27 cellular contexts compared by ENCODE assay signal in genomic region chr11:45053736-45054446, GRCh38.
"Had no signal": no experiment of that assay in that cellular context is flagged by ENCODE, and none has a peak within 500 bp of the region (broad histone marks: within the 10 kb centered on the region; RNA-seq: fewer than 3 reads in every experiment).

No MANE protein-coding gene starts in this region.

- H3K9me3 ChIP-seq: breast epithelium, esophagus muscularis mucosa, prostate gland, spleen, thyroid gland had no signal

- H3K27me3 Mint-ChIP-seq: activated CD4-positive, alpha-beta T cell treated with anti-CD3 and anti-CD28 coated beads for 36 hours; activated naive CD8-positive, alpha-beta T cell treated with anti-CD3 and anti-CD28 coated beads for 36 hours; activated T-cell treated with anti-CD3 and anti-CD28 coated beads, Interleukin-2, amount 50 U/mL, for 24 hours; stimulated activated naive CD8-positive, alpha-beta T cell treated with anti-CD3 and anti-CD28 coated beads, Interleukin-15, Interleukin-2, amounts not matched to agents 100 ng/mL and 50 ng/mL, for 24 hours had no signal

- DNase-seq: activated CD4-positive, alpha-beta T cell treated with anti-CD3 and anti-CD28 coated beads for 36 hours; activated CD4-positive, alpha-beta T cell treated with anti-CD3 and anti-CD28 coated beads, Interleukin-2, amount 50 U/mL, for 4 hours; activated CD8-positive, alpha-beta memory T cell treated with anti-CD3 and anti-CD28 coated beads for 24 hours; activated CD8-positive, alpha-beta memory T cell treated with anti-CD3 and anti-CD28 coated beads, Interleukin-2, amount 50 U/mL, for 4 hours; activated naive CD4-positive, alpha-beta T cell; activated naive CD8-positive, alpha-beta T cell treated with anti-CD3 and anti-CD28 coated beads for 36 hours; activated T-cell treated with anti-CD3 and anti-CD28 coated beads, Interleukin-2, amount 50 U/mL, for 24 hours; hypothalamus; left cardiac atrium; naive thymus-derived CD4-positive, alpha-beta T cell; spleen; stimulated activated CD4-positive, alpha-beta T cell treated with anti-CD3 and anti-CD28 coated beads, Interleukin-4, amount 100 ng/mL, for 24 hours; T1000; thyroid gland had no signal

- H3K36me3 Mint-ChIP-seq: activated naive CD8-positive, alpha-beta T cell treated with anti-CD3 and anti-CD28 coated beads for 36 hours; naive thymus-derived CD4-positive, alpha-beta T cell; neural progenitor cell; WTC11 had no signal

- FAIRE-seq: astrocyte, frontal cortex, islet of Langerhans had no signal

- H3K9me3 Mint-ChIP-seq: activated naive CD8-positive, alpha-beta T cell treated with anti-CD3 and anti-CD28 coated beads for 36 hours; activated T-cell treated with anti-CD3 and anti-CD28 coated beads, Interleukin-2, amount 50 U/mL, for 24 hours; activated T-helper 17 cell treated with anti-CD3 and anti-CD28 coated beads, Interleukin-2, amount 50 U/mL, for 72 hours; central memory CD8-positive, alpha-beta T cell; neural progenitor cell had no signal

- H3K27me3 ChIP-seq: breast epithelium, esophagus muscularis mucosa, neural progenitor cell, spleen, thyroid gland had no signal

- H3K4me3 Mint-ChIP-seq: activated CD4-positive, alpha-beta T cell treated with anti-CD3 and anti-CD28 coated beads for 36 hours; activated naive CD8-positive, alpha-beta T cell treated with anti-CD3 and anti-CD28 coated beads for 36 hours; activated T-cell treated with anti-CD3 and anti-CD28 coated beads, Interleukin-2, amount 50 U/mL, for 24 hours; activated T-helper 17 cell treated with anti-CD3 and anti-CD28 coated beads, Interleukin-2, amount 50 U/mL, for 72 hours; central memory CD8-positive, alpha-beta T cell; memory B cell; naive thymus-derived CD4-positive, alpha-beta T cell; neural progenitor cell; stimulated activated naive CD8-positive, alpha-beta T cell treated with anti-CD3 and anti-CD28 coated beads, Interleukin-15, Interleukin-2, amounts not matched to agents 100 ng/mL and 50 ng/mL, for 24 hours; WTC11 had no signal

- H3K27ac Mint-ChIP-seq: activated CD4-positive, alpha-beta T cell treated with anti-CD3 and anti-CD28 coated beads for 36 hours; activated naive CD8-positive, alpha-beta T cell treated with anti-CD3 and anti-CD28 coated beads for 36 hours; activated T-cell treated with anti-CD3 and anti-CD28 coated beads, Interleukin-2, amount 50 U/mL, for 24 hours; activated T-helper 17 cell treated with anti-CD3 and anti-CD28 coated beads, Interleukin-2, amount 50 U/mL, for 72 hours; memory B cell; neural progenitor cell; stimulated activated naive CD8-positive, alpha-beta T cell treated with anti-CD3 and anti-CD28 coated beads, Interleukin-15, Interleukin-2, amounts not matched to agents 100 ng/mL and 50 ng/mL, for 24 hours; WTC11 had no signal

- H3K36me3 ChIP-seq: breast epithelium, esophagus muscularis mucosa, neural progenitor cell, prostate gland, spleen, thyroid gland had no signal

- ATAC-seq: activated CD4-positive, alpha-beta T cell treated with anti-CD3 and anti-CD28 coated beads for 36 hours; activated T-helper 17 cell treated with anti-CD3 and anti-CD28 coated beads, Interleukin-2, amount 50 U/mL, for 72 hours; left cardiac atrium; naive thymus-derived CD4-positive, alpha-beta T cell; WTC11 had no signal

- H3K4me1 ChIP-seq: breast epithelium, prostate gland had no signal

- H3K4me1 Mint-ChIP-seq: activated CD4-positive, alpha-beta T cell treated with anti-CD3 and anti-CD28 coated beads for 36 hours; activated naive CD8-positive, alpha-beta T cell treated with anti-CD3 and anti-CD28 coated beads for 36 hours; activated T-helper 17 cell treated with anti-CD3 and anti-CD28 coated beads, Interleukin-2, amount 50 U/mL, for 72 hours; central memory CD8-positive, alpha-beta T cell had no signal

- H3K4me3 ChIP-seq: breast epithelium, coronary artery, esophagus muscularis mucosa, neural progenitor cell, prostate gland, spleen, thyroid gland had no signal

- H3K27ac ChIP-seq: breast epithelium, coronary artery, esophagus muscularis mucosa, neural progenitor cell, prostate gland, spleen, thyroid gland had no signal
